ENCODE assay signal across 1 cellular context in the genomic region with DNA sequence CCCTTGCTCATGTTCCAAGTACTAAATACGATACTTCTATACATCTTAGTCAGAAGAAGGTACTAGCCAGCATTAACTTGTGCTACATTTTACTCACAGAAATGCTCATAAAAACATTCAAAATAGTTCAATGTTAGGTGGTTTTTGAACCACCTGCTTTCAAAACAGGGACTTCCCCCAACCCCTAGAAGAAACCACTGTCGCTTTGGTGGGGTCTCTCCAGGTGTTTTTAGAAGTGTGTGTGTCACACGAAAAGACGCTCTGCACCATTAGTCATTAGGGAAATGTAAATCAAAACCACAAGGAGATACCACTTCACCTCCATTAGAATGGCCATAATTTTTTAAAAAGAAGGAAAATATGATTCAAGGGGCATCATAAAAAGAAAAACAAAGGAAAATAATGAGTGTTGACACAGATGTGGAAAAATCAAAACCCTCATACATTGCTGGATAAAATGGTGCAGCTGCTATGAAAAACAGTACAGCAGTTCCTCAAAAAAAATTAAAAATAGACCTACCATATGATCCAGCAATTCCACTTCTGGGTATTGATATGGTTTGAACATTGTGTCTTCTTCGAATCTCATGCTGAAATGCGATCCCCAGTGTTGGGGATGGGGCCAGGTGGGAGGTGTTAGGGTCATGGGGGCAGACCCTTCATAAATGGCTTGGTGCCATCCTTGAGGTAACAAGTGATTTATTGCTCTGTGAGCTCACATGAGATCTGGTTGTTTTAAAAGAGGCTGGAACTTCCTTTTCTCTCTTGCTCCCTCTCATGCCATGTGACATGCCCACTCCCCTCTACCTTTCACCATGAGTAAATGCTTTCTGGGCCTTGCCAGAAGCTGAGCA.
TF ChIP-seq lines count a peak whose summit lies in the region.

No MANE protein-coding gene starts in this region.

TF ChIP-seq in GM12878, 131 proteins besides CTCF, POLR2A, EP300 and RAD21 (continued from another document and continues in another):
- TF ChIP-seq, protein P1, sequence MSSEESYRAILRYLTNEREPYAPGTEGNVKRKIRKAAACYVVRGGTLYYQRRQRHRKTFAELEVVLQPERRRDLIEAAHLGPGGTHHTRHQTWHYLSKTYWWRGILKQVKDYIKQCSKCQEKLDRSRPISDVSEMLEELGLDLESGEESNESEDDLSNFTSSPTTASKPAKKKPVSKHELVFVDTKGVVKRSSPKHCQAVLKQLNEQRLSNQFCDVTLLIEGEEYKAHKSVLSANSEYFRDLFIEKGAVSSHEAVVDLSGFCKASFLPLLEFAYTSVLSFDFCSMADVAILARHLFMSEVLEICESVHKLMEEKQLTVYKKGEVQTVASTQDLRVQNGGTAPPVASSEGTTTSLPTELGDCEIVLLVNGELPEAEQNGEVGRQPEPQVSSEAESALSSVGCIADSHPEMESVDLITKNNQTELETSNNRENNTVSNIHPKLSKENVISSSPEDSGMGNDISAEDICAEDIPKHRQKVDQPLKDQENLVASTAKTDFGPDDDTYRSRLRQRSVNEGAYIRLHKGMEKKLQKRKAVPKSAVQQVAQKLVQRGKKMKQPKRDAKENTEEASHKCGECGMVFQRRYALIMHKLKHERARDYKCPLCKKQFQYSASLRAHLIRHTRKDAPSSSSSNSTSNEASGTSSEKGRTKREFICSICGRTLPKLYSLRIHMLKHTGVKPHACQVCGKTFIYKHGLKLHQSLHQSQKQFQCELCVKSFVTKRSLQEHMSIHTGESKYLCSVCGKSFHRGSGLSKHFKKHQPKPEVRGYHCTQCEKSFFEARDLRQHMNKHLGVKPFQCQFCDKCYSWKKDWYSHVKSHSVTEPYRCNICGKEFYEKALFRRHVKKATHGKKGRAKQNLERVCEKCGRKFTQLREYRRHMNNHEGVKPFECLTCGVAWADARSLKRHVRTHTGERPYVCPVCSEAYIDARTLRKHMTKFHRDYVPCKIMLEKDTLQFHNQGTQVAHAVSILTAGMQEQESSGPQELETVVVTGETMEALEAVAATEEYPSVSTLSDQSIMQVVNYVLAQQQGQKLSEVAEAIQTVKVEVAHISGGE (CRISPR knock-in tag; IDR thresholded peaks at IDR 0.05) = no peak
- peak; percentile 63; the same call in 1 of the 2 replicates for TF ChIP-seq MXI1 (IDR thresholded peaks at IDR 0.05; ENCODE audit: low read depth, low read length)
- peak; percentile 72 for TF ChIP-seq PBX3 (IDR thresholded peaks at IDR 0.05; ENCODE audit: insufficient replicate concordance, low read depth, low read length)
- TF ChIP-seq SREBF2 (IDR thresholded peaks at IDR 0.05; ENCODE audit: low read length) = no peak
- TF ChIP-seq ZNF592 (IDR thresholded peaks at IDR 0.05) = no peak
- no peak for TF ChIP-seq SMAD5 (IDR thresholded peaks at IDR 0.05; ENCODE audit: low read depth)
- peak; percentile 76 for TF ChIP-seq CUX1 (IDR thresholded peaks at IDR 0.05; ENCODE audit: insufficient replicate concordance, low read depth, low read length)
- TF ChIP-seq SUZ12 (IDR thresholded peaks at IDR 0.05; ENCODE audit: unreplicated experiment) = no peak
- TF ChIP-seq TBL1XR1 (IDR thresholded peaks at IDR 0.05; ENCODE audit: low read depth, low read length) = peak; percentile 90
- no peak for TF ChIP-seq LARP7 (IDR thresholded peaks at IDR 0.05)
- peak; percentile 81 for TF ChIP-seq DPF2 (IDR thresholded peaks at IDR 0.05)
- TF ChIP-seq MTA2 (IDR thresholded peaks at IDR 0.05; ENCODE audit: low read depth) = peak; percentile 89
- peak; percentile 61 for TF ChIP-seq RELA (IDR thresholded peaks at IDR 0.05; ENCODE audit: borderline replicate concordance, partially characterized antibody)
- peak; percentile 24; the same call in 1 of the 2 replicates for TF ChIP-seq SMARCA5 (IDR thresholded peaks at IDR 0.05)
- peak; percentile 84; the same call in 1 of the 2 replicates for TF ChIP-seq ZNF217 (IDR thresholded peaks at IDR 0.05)
- TF ChIP-seq SMAD1 (IDR thresholded peaks at IDR 0.05; ENCODE audit: low read depth, partially characterized antibody) = no peak
- no peak; the same call in 1 of the 2 replicates for TF ChIP-seq PRDM15 (CRISPR knock-in tag; IDR thresholded peaks at IDR 0.05)
- no peak for TF ChIP-seq RBBP5 (conservative IDR thresholded peaks at IDR 0.05)
- TF ChIP-seq FOS (IDR thresholded peaks at IDR 0.05; ENCODE audit: borderline replicate concordance, extremely low read depth, insufficient read length) = no peak
- TF ChIP-seq, protein P2, sequence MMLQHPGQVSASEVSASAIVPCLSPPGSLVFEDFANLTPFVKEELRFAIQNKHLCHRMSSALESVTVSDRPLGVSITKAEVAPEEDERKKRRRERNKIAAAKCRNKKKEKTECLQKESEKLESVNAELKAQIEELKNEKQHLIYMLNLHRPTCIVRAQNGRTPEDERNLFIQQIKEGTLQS (IDR thresholded peaks at IDR 0.05; ENCODE audit: borderline replicate concordance, extremely low read depth, low read depth, low read length) = no peak
- TF ChIP-seq BCL11A (IDR thresholded peaks at IDR 0.05; ENCODE audit: low read depth, low read length) = peak; percentile 78
- TF ChIP-seq, protein P3, sequence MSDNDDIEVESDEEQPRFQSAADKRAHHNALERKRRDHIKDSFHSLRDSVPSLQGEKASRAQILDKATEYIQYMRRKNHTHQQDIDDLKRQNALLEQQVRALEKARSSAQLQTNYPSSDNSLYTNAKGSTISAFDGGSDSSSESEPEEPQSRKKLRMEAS (IDR thresholded peaks at IDR 0.05; ENCODE audit: low read depth, low read length) = no peak
- TF ChIP-seq TARDBP (IDR thresholded peaks at IDR 0.05; ENCODE audit: borderline replicate concordance) = no peak
- no peak for TF ChIP-seq SRF (IDR thresholded peaks at IDR 0.05; ENCODE audit: low read depth in 2 of 2, low read length in 2 of 2)
- TF ChIP-seq, protein P4, sequence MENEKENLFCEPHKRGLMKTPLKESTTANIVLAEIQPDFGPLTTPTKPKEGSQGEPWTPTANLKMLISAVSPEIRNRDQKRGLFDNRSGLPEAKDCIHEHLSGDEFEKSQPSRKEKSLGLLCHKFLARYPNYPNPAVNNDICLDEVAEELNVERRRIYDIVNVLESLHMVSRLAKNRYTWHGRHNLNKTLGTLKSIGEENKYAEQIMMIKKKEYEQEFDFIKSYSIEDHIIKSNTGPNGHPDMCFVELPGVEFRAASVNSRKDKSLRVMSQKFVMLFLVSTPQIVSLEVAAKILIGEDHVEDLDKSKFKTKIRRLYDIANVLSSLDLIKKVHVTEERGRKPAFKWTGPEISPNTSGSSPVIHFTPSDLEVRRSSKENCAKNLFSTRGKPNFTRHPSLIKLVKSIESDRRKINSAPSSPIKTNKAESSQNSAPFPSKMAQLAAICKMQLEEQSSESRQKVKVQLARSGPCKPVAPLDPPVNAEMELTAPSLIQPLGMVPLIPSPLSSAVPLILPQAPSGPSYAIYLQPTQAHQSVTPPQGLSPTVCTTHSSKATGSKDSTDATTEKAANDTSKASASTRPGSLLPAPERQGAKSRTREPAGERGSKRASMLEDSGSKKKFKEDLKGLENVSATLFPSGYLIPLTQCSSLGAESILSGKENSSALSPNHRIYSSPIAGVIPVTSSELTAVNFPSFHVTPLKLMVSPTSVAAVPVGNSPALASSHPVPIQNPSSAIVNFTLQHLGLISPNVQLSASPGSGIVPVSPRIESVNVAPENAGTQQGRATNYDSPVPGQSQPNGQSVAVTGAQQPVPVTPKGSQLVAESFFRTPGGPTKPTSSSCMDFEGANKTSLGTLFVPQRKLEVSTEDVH (IDR thresholded peaks at IDR 0.05; ENCODE audit: low read depth, partially characterized antibody) = peak; percentile 42
- peak; percentile 67 for TF ChIP-seq GATAD2B (conservative IDR thresholded peaks at IDR 0.05; ENCODE audit: low read depth)
- TF ChIP-seq BHLHE40 (IDR thresholded peaks at IDR 0.05; ENCODE audit: borderline replicate concordance in 1 of 2, low read depth in 2 of 2, low read length in 1 of 2) = peak; percentile 72 to 81
- TF ChIP-seq SP1 (IDR thresholded peaks at IDR 0.05; ENCODE audit: low read depth, low read length) = no peak
- no peak for TF ChIP-seq EGR1 (IDR thresholded peaks at IDR 0.05; ENCODE audit: borderline replicate concordance in 1 of 2, low read depth in 2 of 2, low read length in 2 of 2)
- TF ChIP-seq EED (IDR thresholded peaks at IDR 0.05; ENCODE audit: low read depth) = peak; percentile 82
- peak; percentile 98 for TF ChIP-seq FOXM1 (IDR thresholded peaks at IDR 0.05; ENCODE audit: low read depth, low read length)
